23 cellular contexts compared by ENCODE assay signal in the genomic region with DNA sequence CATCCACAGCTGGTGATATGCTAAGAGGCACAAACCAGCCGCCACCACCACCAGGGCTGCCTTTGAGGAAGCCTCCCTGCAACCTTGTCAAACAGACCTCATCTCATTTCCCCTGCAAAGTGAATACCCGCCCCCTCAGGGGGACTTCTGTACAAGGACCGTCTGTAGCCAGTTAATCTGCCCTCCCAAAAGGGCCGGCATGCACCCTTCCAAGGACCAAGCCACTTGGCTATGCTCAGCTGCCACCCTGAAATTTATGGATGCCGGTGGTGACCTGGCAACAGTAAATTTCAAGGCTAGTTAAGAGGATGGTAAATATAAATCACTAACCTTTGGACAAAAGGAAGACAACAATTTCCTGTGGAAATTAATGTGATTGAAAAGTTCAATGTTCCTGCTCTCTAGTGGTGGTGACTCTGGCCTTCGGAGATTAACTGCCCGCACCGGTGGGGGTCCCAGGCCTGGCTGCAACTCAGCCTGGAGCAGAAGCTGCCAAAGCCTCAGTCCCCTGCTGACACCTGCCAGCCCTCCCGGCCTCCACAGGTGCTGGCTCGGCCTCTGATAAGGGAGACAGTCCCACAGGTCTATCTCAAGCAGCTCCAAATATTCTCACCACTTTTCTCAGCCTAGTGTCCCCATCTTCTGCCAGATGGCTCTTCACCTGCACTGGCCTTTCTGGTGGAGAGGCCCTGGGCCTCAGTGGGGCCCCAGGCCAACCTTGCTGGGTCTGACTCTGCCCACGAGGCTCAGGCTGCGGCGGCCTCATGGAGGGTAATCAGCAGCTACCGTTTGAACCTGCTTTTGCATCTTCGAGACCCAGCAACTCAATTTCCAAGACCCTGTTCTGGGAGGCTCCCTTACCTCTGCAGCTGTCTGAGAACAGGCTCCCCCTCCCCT.
DNase-seq lines count a peak whose midpoint lies in the region; ATAC-seq lines count a peak whose summit lies in the region.
"Had no signal": no experiment of that assay in that cellular context is flagged by ENCODE, and none has a peak within 500 bp of the region (broad histone marks: within the 10 kb centered on the region; RNA-seq: fewer than 3 reads in every experiment).

No MANE protein-coding gene starts in this region.

- ATAC-seq in HG02642 (IDR thresholded peaks at IDR 0.05; ENCODE audit: poor library complexity, unreplicated experiment) = no peak
- ATAC-seq: activated CD4-positive, CD25-positive, alpha-beta regulatory T cell treated with anti-CD3 and anti-CD28 coated beads, Interleukin-2, amount 50 U/mL, for 24 hours; activated CD8-positive, alpha-beta T cell treated with anti-CD3 and anti-CD28 coated beads for 36 hours; activated naive CD8-positive, alpha-beta T cell treated with anti-CD3 and anti-CD28 coated beads, Interleukin-2, amount 50 U/mL, for 24 hours; gastroesophageal sphincter; psoas muscle had no signal

- DNase-seq in NCI-H1694 (lab: John Stamatoyannopoulos, UW) (peak; percentile 67), NCI-H1694 treated with DMSO at 0.1 percent for 48 hours (lab: John Stamatoyannopoulos, UW) (no peak), RPMI8226 (peak; percentile 30), left kidney (ENCODE audit: low read depth, low spot score) (peak; percentile 92), GF-D8 (lab: John Stamatoyannopoulos, UW) (no peak), NCI-H187 treated with DMSO at 0.1 percent for 48 hours (lab: John Stamatoyannopoulos, UW) (no peak)
- DNase-seq in stimulated activated CD4-positive, alpha-beta T cell treated with anti-CD3 and anti-CD28 coated beads, Interleukin-1b, Interleukin-23, amount 100 ng/mL, for 48 hours = no peak
- DNase-seq: activated CD8-positive, alpha-beta T cell treated with anti-CD3 and anti-CD28 coated beads for 36 hours; activated gamma-delta T cell; activated naive CD8-positive, alpha-beta T cell treated with anti-CD3 and anti-CD28 coated beads, Interleukin-2, amount 50 U/mL, for 24 hours; activated T-cell treated with anti-CD3 and anti-CD28 coated beads for 4 hours; COR-L47; effector memory CD4-positive, alpha-beta T cell; mammary epithelial cell; NCI-H2029; NCI-H446; psoas muscle; stimulated activated CD4-positive, alpha-beta T cell treated with anti-CD3 and anti-CD28 coated beads, Interleukin-2, amount 100 ng/mL, for 48 hours; stimulated activated naive CD4-positive, alpha-beta T cell; T1000 had no signal

Comparison
In these comparisons a context has a peak if more than half of its experiments do, and no peak if none do; other contexts are left out.
1. DNase-seq: peak in NCI-H1694 (single experiment), RPMI8226 (single experiment) and left kidney (single experiment); none in NCI-H1694 treated with DMSO at 0.1 percent for 48 hours (single experiment), stimulated activated CD4-positive, alpha-beta T cell treated with anti-CD3 and anti-CD28 coated beads, Interleukin-1b, Interleukin-23, amount 100 ng/mL, for 48 hours (single experiment), GF-D8 (single experiment) and NCI-H187 treated with DMSO at 0.1 percent for 48 hours (single experiment).